ENCODE assay signal across 8 cellular contexts in genomic region chr21:32392299-32392879, GRCh38. TPM values are rescaled to one million over a fixed set of nuclear protein-coding genes. Genes with fewer than 3 reads are reported as not detected.
A peak's percentile ranks its signal among the peaks of the same experiment; 100 is the strongest.
DNase-seq lines count a peak whose midpoint lies in the region; ATAC-seq and TF ChIP-seq lines count a peak whose summit lies in the region.

No MANE protein-coding gene starts in this region.

- H3K27me3 Mint-ChIP-seq in activated B cell treated with CpG ODN at 0.5 μM for 24 hours = peaks cover 2% of the 10 kb centered on the region

- H3K36me3 ChIP-seq in heart right ventricle = peaks cover 0 to 18% (median 0%) of the 10 kb centered on the region in 9 donors

- TF ChIP-seq POLR2A in GM18505 (IDR thresholded peaks at IDR 0.05; ENCODE audit: borderline replicate concordance, extremely low read depth, insufficient read depth, insufficient read length) = no peak

- H3K9me3 Mint-ChIP-seq in activated B cell treated with CpG ODN at 0.5 μM for 24 hours = no peaks in the 10 kb centered on the region

- H3K4me3 ChIP-seq in heart right ventricle = peak overlapping the region; percentile 71 to 98 (median 88)
- peak overlapping the region; percentile 98 for H3K4me3 ChIP-seq in skeletal muscle cell (ENCODE audit: low read depth, low read length)

- H3K27ac ChIP-seq in heart right ventricle = peak overlapping the region in 9 of 10 donors; percentile 21 to 95 (median 88)

- H3K27ac Mint-ChIP-seq in activated B cell treated with CpG ODN at 0.5 μM for 24 hours = peak overlapping the region; percentile 83

- H3K4me1 Mint-ChIP-seq in activated B cell treated with CpG ODN at 0.5 μM for 24 hours = peaks cover 45% of the 10 kb centered on the region

- peak overlapping the region; percentile 87 for H3K4me3 Mint-ChIP-seq in activated B cell treated with CpG ODN at 0.5 μM for 24 hours

- H3K9me3 ChIP-seq in heart right ventricle = no peaks in the 10 kb centered on the region

- no peak for TF ChIP-seq CTCF in activated B cell treated with CpG ODN at 0.5 μM for 24 hours (IDR thresholded peaks at IDR 0.05)
- no peak for TF ChIP-seq CTCF in heart right ventricle (IDR thresholded peaks at IDR 0.05)

- ATAC-seq in GM18505 (IDR thresholded peaks at IDR 0.05; ENCODE audit: unreplicated experiment) (peak; percentile 41), HG03045 (IDR thresholded peaks at IDR 0.05; ENCODE audit: unreplicated experiment) (peak; percentile 41), activated B cell treated with CpG ODN at 0.5 μM for 24 hours (ENCODE audit: low read depth) (peak; percentile 38), heart right ventricle (peak in 4 of 8 donors; percentile 12 to 63 (median 21)), HG02571 (IDR thresholded peaks at IDR 0.05; ENCODE audit: unreplicated experiment) (no peak)

- CTCF ChIA-PET in activated B cell treated with CpG ODN at 0.5 μM for 24 hours (lab: Charles Lee) = interaction anchor here (0.6 kb wide), 1 partner anchor 54 kb away, joined by 3 read pairs; no protein-coding TSS in a partner anchor

- WGBS in heart right ventricle, 2 donors = 0 to 1% methylated on average over 32 of the region's 32 CpGs

- no peaks in the 10 kb centered on the region for H3K27me3 ChIP-seq in heart right ventricle

- DNase-seq in activated B cell treated with CpG ODN at 0.5 μM for 24 hours = no peak
- DNase-seq in heart right ventricle = no peak
- DNase-seq in skeletal muscle cell (ENCODE audit: low read depth) = no peak
- no peak for DNase-seq in amniotic stem cell (lab: John Stamatoyannopoulos, UW)
- DNase-seq in HPDE6-E6E7 (ENCODE audit: extremely low spot score) = no peak

- intact Hi-C loops in activated B cell treated with CpG ODN at 0.5 μM for 24 hours (cut with micrococcal nuclease) (loop anchor here (1.0 to 10.0 kb wide), 6 partner anchors 177 to 1150 kb away; partner anchors contain the start of genes DNAJC28, GART, SON and SYNJ1), heart right ventricle (cut with DNase I) (loop anchor here in 1 of 10 donors (5.0 kb wide), 1 partner anchor 335 kb away; the partner anchor contains the start of gene SYNJ1)

- POLR2A ChIA-PET in activated B cell treated with CpG ODN at 0.5 μM for 24 hours (lab: Charles Lee) = interaction anchor here (0.6 to 1.9 kb wide), 2 partner anchors 216 to 220 kb away, joined by 7 to 16 read pairs; partner anchors contain the start of gene CFAP298

- peaks cover 0 to 50% (median 39%) of the 10 kb centered on the region in 9 donors for H3K4me1 ChIP-seq in heart right ventricle

- H3K36me3 Mint-ChIP-seq in activated B cell treated with CpG ODN at 0.5 μM for 24 hours (ENCODE audit: low read depth) = peaks cover 24% of the 10 kb centered on the region

RNA-seq across cellular contexts. Expression of gene URB1, which starts 0.4 kb away (rescaled TPM):
- total RNA-seq in activated B cell treated with CpG ODN at 0.5 μM for 24 hours (18.1 and 22.2 TPM in 2 replicates), heart right ventricle (10 to 100 TPM in 8 of 10 donors, 1 to 10 TPM in 2; 7.3 to 17.7 (median 13.2) TPM)
- 1 to 10 TPM; 4.0 to 4.1 TPM for polyA plus RNA-seq in heart right ventricle

RNA-seq across cellular contexts. Expression of gene EVA1C, which starts 20.1 kb away (rescaled TPM):
- total RNA-seq in activated B cell treated with CpG ODN at 0.5 μM for 24 hours = 0.20 and 0.38 TPM in 2 replicates
- total RNA-seq in heart right ventricle = 10 to 100 TPM; 12.1 to 34.9 (median 13.9) TPM
- polyA plus RNA-seq in heart right ventricle = 10 to 100 TPM; 30.1 to 42.9 TPM
